Comparison of ENCODE assay signal across 25 cellular contexts in the genomic region with DNA sequence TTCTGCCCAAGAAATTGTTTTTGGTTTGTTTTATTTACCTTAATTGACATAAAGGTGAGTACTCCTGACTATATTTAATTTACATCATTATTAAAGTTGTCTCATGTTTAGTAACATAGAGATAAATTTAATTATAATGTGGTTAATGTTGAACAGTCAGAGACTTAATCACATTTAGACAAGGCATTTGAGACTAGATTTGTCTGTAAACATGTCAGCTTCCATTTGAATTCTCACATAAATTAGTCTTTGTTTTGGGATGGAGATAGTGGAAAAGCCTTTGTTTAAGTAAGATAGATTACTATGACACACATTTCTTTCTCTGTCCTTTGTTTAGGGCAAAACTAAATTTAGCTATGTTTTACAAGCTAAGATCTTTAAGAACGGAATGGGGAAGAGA. TPM values are rescaled to one million over a fixed set of nuclear protein-coding genes. Genes with fewer than 3 reads are reported as not detected.
DNase-seq lines count a peak whose midpoint lies in the region; ATAC-seq, FAIRE-seq and TF ChIP-seq lines count a peak whose summit lies in the region.
"Had no signal": no experiment of that assay in that cellular context is flagged by ENCODE, and none has a peak within 500 bp of the region (broad histone marks: within the 10 kb centered on the region; RNA-seq: fewer than 3 reads in every experiment).

No MANE protein-coding gene starts in this region.

- POLR2A ChIA-PET in HEK293 (lab: Yijun Ruan, JAX), result interaction anchor here (0.7 to 1.4 kb wide), 2 partner anchors 18 to 20 kb away, joined by 4 to 5 read pairs; partner anchors contain the start of gene BCAS3

- ATAC-seq in HG02798 (IDR thresholded peaks at IDR 0.05; ENCODE audit: poor library complexity, unreplicated experiment) (no peak), GM21515 (IDR thresholded peaks at IDR 0.05; ENCODE audit: unreplicated experiment) (no peak)
- ATAC-seq: CD8-positive, alpha-beta T cell had no signal

- DNase-seq in frontal cortex (ENCODE audit: low spot score in 2 of 2), result no peak
- DNase-seq in substantia nigra (lab: John Stamatoyannopoulos, UW), result no peak
- no peak for DNase-seq in SKM-1 treated with dmso at 0.1 percent for 144 hours (lab: John Stamatoyannopoulos, UW; ENCODE audit: unreplicated experiment)
- DNase-seq in mucosa of gallbladder (ENCODE audit: low spot score), result no peak
- DNase-seq: CD8-positive, alpha-beta T cell; DND-41; GM23248; KBM-7; MM.1S; NCI-H1048; NCI-H1417 treated with DMSO at 0.1 percent for 48 hours; NCI-H187; NCI-H2107; NCI-H69; NK-92 treated with Interleukin-12 subunit alpha and Interleukin-12 subunit beta, amount 100 ng/mL, for 24 hours; OCI-M1; SJCRH30 had no signal

- peaks cover 22 to 51% of the 10 kb centered on the region in 2 experiments for H3K36me3 ChIP-seq in HEK293 (ENCODE audit: control insufficient read depth in 2 of 2, insufficient read depth in 1 of 2, low read length in 2 of 2)

- CTCF ChIA-PET in HEK293 (lab: Yijun Ruan, JAX), result interaction anchor here (3.1 kb wide), 1 partner anchor 21 kb away, joined by 12 read pairs; no protein-coding TSS in a partner anchor

- no peak for TF ChIP-seq CTCF in HEK293 (tag by site-specific recombination; IDR thresholded peaks at IDR 0.05)

- H3K9me3 ChIP-seq in HEK293 (ENCODE audit: control insufficient read depth, insufficient read depth, low read depth, low read length), result no peaks in the 10 kb centered on the region
- H3K9me3 ChIP-seq: BLaER1 treated with 17β-estradiol and CSF1 and Interleukin-3, amounts not matched to agents 10 nM and 100 nM; HAP-1; SJCRH30 had no signal

- H3K4me3 ChIP-seq in HEK293 (ENCODE audit: low read depth, low read length), result no peak overlapping the region
- H3K4me3 ChIP-seq: BLaER1 treated with 17β-estradiol and CSF1 and Interleukin-3, amounts not matched to agents 10 nM and 100 nM; GM23248; HAP-1; SJCRH30 had no signal

- H3K4me1 ChIP-seq in HEK293 (ENCODE audit: control insufficient read depth, insufficient read depth, low read length), result no peaks in the 10 kb centered on the region
- H3K4me1 ChIP-seq: HAP-1, SJCRH30 had no signal

- H3K27ac ChIP-seq in HEK293 (ENCODE audit: extremely low read depth, low read depth, low read length), result no peak overlapping the region
- H3K27ac ChIP-seq in angular gyrus (ENCODE audit: low read depth, low read length), result peak overlapping the region; percentile 89
- peak overlapping the region; percentile 79 for H3K27ac ChIP-seq in substantia nigra (ENCODE audit: low read depth, low read length, poor library complexity, severe bottlenecking)
- H3K27ac ChIP-seq: BLaER1 treated with 17β-estradiol and CSF1 and Interleukin-3, amounts not matched to agents 10 nM and 100 nM; GM23248; SJCRH30 had no signal

- peak; percentile 79 for FAIRE-seq in frontal cortex (lab: Jason Lieb, UNC)
- FAIRE-seq: GM12891, RCC 7860 had no signal

TF ChIP-seq in HEK293, 187 proteins besides CTCF, POLR2A, EP300 and RAD21:
- TF ChIP-seq PRDM6 (tag by site-specific recombination; IDR thresholded peaks at IDR 0.05) (0 out of 2 replicates have a peak, but pooled peaks have one; percentile 24), ZNF26 (tag by site-specific recombination; IDR thresholded peaks at IDR 0.05) (no peak)

RNA-seq across cellular contexts. Expression of gene BCAS3, which starts 18.5 kb away (rescaled TPM):
- total RNA-seq in frontal cortex, result 40.8 TPM
- 25.6 TPM for total RNA-seq in mucosa of gallbladder

RNA-seq across cellular contexts. Expression of gene PPM1D, which starts 59.2 kb away (rescaled TPM):
- total RNA-seq in frontal cortex (13.0 TPM), mucosa of gallbladder (17.0 TPM)
